8 cellular contexts compared by ENCODE assay signal in the genomic region with DNA sequence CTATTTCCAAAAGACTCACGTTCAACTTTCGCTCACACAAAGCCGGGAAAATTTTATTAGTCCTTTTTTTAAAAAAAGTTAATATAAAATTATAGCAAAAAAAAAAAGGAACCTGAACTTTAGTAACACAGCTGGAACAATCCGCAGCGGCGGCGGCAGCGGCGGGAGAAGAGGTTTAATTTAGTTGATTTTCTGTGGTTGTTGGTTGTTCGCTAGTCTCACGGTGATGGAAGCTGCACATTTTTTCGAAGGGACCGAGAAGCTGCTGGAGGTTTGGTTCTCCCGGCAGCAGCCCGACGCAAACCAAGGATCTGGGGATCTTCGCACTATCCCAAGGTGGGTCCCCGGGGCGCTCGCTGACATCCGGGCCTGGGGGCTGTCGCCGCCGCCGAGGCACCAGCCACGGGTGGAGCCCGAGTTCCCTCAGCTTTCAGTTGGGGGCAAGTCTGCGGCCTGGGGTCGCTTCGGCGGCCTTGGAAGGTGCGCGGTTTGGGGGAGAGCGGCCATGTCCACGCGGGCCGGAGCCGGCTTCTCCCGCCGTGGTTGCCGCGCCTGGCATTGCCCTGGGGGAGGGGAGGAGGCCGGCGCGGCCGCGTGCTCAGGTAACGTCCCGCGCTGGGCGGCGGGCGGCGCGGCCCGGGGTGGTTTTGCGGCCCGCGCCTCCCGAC. TPM values are rescaled to one million over a fixed set of nuclear protein-coding genes. Genes with fewer than 3 reads are reported as not detected.
DNase-seq lines count a peak whose midpoint lies in the region; ATAC-seq and TF ChIP-seq lines count a peak whose summit lies in the region.

No MANE protein-coding gene starts in this region.

- 0% methylated on average over 35 to 43 of the region's 60 CpGs for WGBS in lower leg skin, 2 donors

- ATAC-seq in HG03342 (IDR thresholded peaks at IDR 0.05; ENCODE audit: unreplicated experiment): peak; percentile 11

- peak overlapping the region; percentile 88 for H3K4me3 ChIP-seq in WERI-Rb-1 (ENCODE audit: low read depth, low read length)
- H3K4me3 ChIP-seq in lower leg skin (ENCODE audit: low read depth, poor library complexity, severe bottlenecking): peak overlapping the region; percentile 96

- peak in 2 of 3 donors; percentile 17 to 37 for DNase-seq in stimulated activated CD4-positive, alpha-beta T cell treated with anti-CD3 and anti-CD28 coated beads, Interleukin-12 subunit alpha, Interleukin-12 subunit beta, amount 100 ng/mL, for 48 hours (ENCODE audit: low read depth in 2 of 3, low spot score in 1 of 3)
- no peak for DNase-seq in stimulated activated CD4-positive, alpha-beta T cell treated with anti-CD3 and anti-CD28 coated beads, Interleukin-4, amount 100 ng/mL, for 4 hours
- DNase-seq in WERI-Rb-1 (peak; percentile 40), cerebellum (ENCODE audit: low spot score) (peak; percentile 42), lower leg skin (ENCODE audit: low spot score in 2 of 2) (peak; percentile 27 to 88), KBM-7 (no peak)
- peak; percentile 65 for DNase-seq in stimulated activated CD8-positive, alpha-beta memory T cell treated with anti-CD3 and anti-CD28 coated beads, Interleukin-4, amount 100 ng/mL, for 48 hours

- TF ChIP-seq CTCF in WERI-Rb-1 (IDR thresholded peaks at IDR 0.05; ENCODE audit: low read depth, low read length) (no peak), lower leg skin (IDR thresholded peaks at IDR 0.05) (no peak)

- peaks cover 6% of the 10 kb centered on the region for H3K36me3 ChIP-seq in WERI-Rb-1

- H3K27me3 ChIP-seq in WERI-Rb-1 (ENCODE audit: insufficient read depth, low read depth, severe bottlenecking): no peaks in the 10 kb centered on the region

- in situ Hi-C loops in KBM-7 (cut with MboI; ENCODE audit: low pct_unique_long_range_greater_than_20kb, low sequenced_read_pairs): loop anchor here (25.0 kb wide), 1 partner anchor 188 kb away; no protein-coding TSS in a partner anchor

- peak overlapping the region; percentile 85 for H3K27ac ChIP-seq in WERI-Rb-1

- no peak for TF ChIP-seq POLR2A in lower leg skin (IDR thresholded peaks at IDR 0.05)

- intact Hi-C loops in lower leg skin (cut with DNase I; ENCODE audit: low total_unique reads): loop anchor here (10.0 kb wide), 1 partner anchor 60 kb away; a partner anchor contains a TSS

- H3K9me3 ChIP-seq in WERI-Rb-1 (ENCODE audit: severe bottlenecking): no peaks in the 10 kb centered on the region

RNA-seq across cellular contexts. Expression of a gene that starts 0.4 kb away (rescaled TPM):
- total RNA-seq in cerebellum (71.0 TPM), lower leg skin (10 to 100 TPM; 36.3 to 49.8 (median 40.4) TPM)

RNA-seq across cellular contexts. Expression of a gene that starts 59.7 kb away (rescaled TPM):
- total RNA-seq in cerebellum (51.8 TPM), lower leg skin (10 to 100 TPM; 17.0 to 19.1 (median 18.7) TPM)

Comparison
In these comparisons a context has a peak if more than half of its experiments do, and no peak if none do; other contexts are left out.
1. DNase-seq: peak in stimulated activated CD4-positive, alpha-beta T cell treated with anti-CD3 and anti-CD28 coated beads, Interleukin-12 subunit alpha, Interleukin-12 subunit beta, amount 100 ng/mL, for 48 hours (2 of 3), WERI-Rb-1 (single experiment), cerebellum (single experiment), lower leg skin (2 of 2) and stimulated activated CD8-positive, alpha-beta memory T cell treated with anti-CD3 and anti-CD28 coated beads, Interleukin-4, amount 100 ng/mL, for 48 hours (single experiment); none in stimulated activated CD4-positive, alpha-beta T cell treated with anti-CD3 and anti-CD28 coated beads, Interleukin-4, amount 100 ng/mL, for 4 hours (0 of 2) and KBM-7 (single experiment).